Comparison of ENCODE assay signal across 1 cellular context in the genomic region with DNA sequence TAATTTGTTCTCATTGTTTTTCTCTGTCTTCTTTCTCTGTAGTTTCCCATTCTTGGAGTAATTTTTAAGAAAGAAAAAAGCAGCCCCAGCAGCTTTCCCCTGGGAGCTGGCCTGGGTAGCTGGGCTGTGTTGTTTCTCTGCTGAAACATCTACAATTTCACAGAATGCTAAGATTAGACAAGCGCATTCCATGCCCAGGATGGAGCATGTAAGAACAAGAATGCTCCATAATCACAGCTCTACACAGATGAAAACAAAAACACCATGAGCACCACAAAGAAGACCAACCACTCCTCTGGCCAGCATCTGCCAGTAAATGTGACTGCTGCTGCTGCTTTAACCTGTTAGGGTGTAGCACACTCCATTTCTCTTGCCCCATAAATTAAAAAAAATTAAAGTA.
TF ChIP-seq lines count a peak whose summit lies in the region.

No MANE protein-coding gene starts in this region.

TF ChIP-seq in GM23338, 12 proteins besides CTCF, POLR2A, EP300 and RAD21 (continued from another document):
- TF ChIP-seq ZNF462 (CRISPR knock-in tag; IDR thresholded peaks at IDR 0.05), result no peak
- no peak for TF ChIP-seq REST (IDR thresholded peaks at IDR 0.05; ENCODE audit: unreplicated experiment)
- no peak for TF ChIP-seq POLR2AphosphoS5 (IDR thresholded peaks at IDR 0.05; ENCODE audit: low read depth)
